Comparison of ENCODE assay signal across 21 cellular contexts in the genomic region with DNA sequence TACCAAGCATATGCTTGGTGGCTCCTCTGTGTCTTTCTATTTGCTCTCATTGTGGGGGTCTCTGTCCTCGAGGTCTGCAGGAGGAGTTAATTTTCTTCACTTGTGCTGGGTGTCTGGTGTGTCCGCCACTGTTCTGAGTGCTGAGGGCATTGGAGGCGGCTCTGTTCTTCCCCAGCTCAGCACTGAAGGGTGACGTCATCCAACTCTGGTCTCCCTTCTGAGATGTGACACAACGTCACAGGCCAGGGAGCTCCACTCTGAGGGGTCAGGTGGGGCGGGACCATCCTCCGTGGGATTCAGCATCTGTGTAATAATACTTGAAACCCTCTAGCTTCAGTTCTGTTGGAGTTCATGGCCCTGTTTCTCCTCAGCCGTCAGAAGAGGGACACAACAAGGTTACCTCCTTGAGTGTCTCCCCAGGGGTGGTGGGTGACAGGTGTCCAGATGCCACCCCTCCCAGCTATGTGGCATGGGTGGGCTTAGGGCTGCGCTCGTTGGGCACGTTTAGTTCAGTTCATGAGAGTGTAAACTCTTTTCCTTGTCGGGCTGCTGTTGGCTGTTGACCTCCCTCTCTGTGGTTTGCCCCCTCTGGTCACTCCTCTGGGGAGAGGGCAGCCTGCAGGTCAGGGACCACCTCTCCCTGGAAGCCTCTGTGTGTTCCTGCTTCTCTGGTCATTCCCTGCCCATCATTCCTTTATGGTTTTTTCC. TPM values are rescaled to one million over a fixed set of nuclear protein-coding genes. Genes with fewer than 3 reads are reported as not detected.
A peak's percentile ranks its signal among the peaks of the same experiment; 100 is the strongest.
DNase-seq lines count a peak whose midpoint lies in the region; ATAC-seq and TF ChIP-seq lines count a peak whose summit lies in the region.
"Had no signal": no experiment of that assay in that cellular context is flagged by ENCODE, and none has a peak within 500 bp of the region (broad histone marks: within the 10 kb centered on the region; RNA-seq: fewer than 3 reads in every experiment).

No MANE protein-coding gene starts in this region.

- intact Hi-C loops in CD8-positive, alpha-beta T cell (cut with DNase I, micrococcal nuclease): no loop called here
- intact Hi-C loops in activated CD8-positive, alpha-beta T cell treated with anti-CD3 and anti-CD28 coated beads for 36 hours (cut with micrococcal nuclease): no loop called here

- no peak for DNase-seq in CD4-positive, CD25-positive, alpha-beta regulatory T cell
- peak in 1 of 7 experiments; percentile 17 for DNase-seq in CD8-positive, alpha-beta T cell
- no peak for DNase-seq in central memory CD8-positive, alpha-beta T cell (ENCODE audit: low spot score in 2 of 2)
- no peak for DNase-seq in activated CD8-positive, alpha-beta memory T cell treated with anti-CD3 and anti-CD28 coated beads for 24 hours
- DNase-seq in H4 (ENCODE audit: low spot score): no peak
- no peak for DNase-seq in activated CD8-positive, alpha-beta T cell treated with anti-CD3 and anti-CD28 coated beads for 36 hours
- DNase-seq: activated CD4-positive, CD25-positive, alpha-beta regulatory T cell treated with anti-CD3 and anti-CD28 coated beads, Interleukin-2, amount 50 U/mL, for 72 hours; amniotic stem cell; Caco-2; caudate nucleus; DMS79 treated with DMSO at 0.1 percent for 48 hours; NCI-H1048; NCI-H2029; PC-3; retina; SHP77 treated with DMSO at 0.1 percent for 48 hours; stimulated activated CD4-positive, alpha-beta T cell treated with anti-CD3 and anti-CD28 coated beads, Interleukin-4, amount 100 ng/mL, for 24 hours; stomach; trophoblast cell had no signal

- no peak overlapping the region for H3K4me3 ChIP-seq in CD4-positive, CD25-positive, alpha-beta regulatory T cell (ENCODE audit: low read depth, low read length)
- no peak overlapping the region for H3K4me3 ChIP-seq in CD8-positive, alpha-beta T cell (ENCODE audit: low read depth, low read length)
- H3K4me3 ChIP-seq: stomach had no signal

- no peak for TF ChIP-seq CTCF in CD8-positive, alpha-beta T cell (IDR thresholded peaks at IDR 0.05)
- no peak for TF ChIP-seq CTCF in nephron (IDR thresholded peaks at IDR 0.05; ENCODE audit: unreplicated experiment in 3 of 3)
- TF ChIP-seq CTCF in activated CD8-positive, alpha-beta T cell treated with anti-CD3 and anti-CD28 coated beads for 36 hours (IDR thresholded peaks at IDR 0.05): no peak

- H3K9me3 ChIP-seq in CD4-positive, CD25-positive, alpha-beta regulatory T cell (ENCODE audit: control insufficient read depth in 2 of 2, low read length in 2 of 2): no peaks in the 10 kb centered on the region
- H3K9me3 ChIP-seq in CD8-positive, alpha-beta T cell (ENCODE audit: low read length): no peaks in the 10 kb centered on the region
- H3K9me3 ChIP-seq: stomach had no signal

- H3K27ac Mint-ChIP-seq in CD4-positive, CD25-positive, alpha-beta regulatory T cell: peak overlapping the region; percentile 31 to 97 (median 85)
- peak overlapping the region; percentile 64 for H3K27ac Mint-ChIP-seq in CD8-positive, alpha-beta T cell
- peak overlapping the region; percentile 52 for H3K27ac Mint-ChIP-seq in central memory CD8-positive, alpha-beta T cell (ENCODE audit: low read depth)
- H3K27ac Mint-ChIP-seq in nephron: no peak overlapping the region
- H3K27ac Mint-ChIP-seq in activated CD8-positive, alpha-beta T cell treated with anti-CD3 and anti-CD28 coated beads for 36 hours: no peak overlapping the region

- peaks cover 5% of the 10 kb centered on the region for H3K27me3 Mint-ChIP-seq in CD4-positive, CD25-positive, alpha-beta regulatory T cell
- H3K27me3 Mint-ChIP-seq in CD8-positive, alpha-beta T cell (ENCODE audit: low read depth): no peaks in the 10 kb centered on the region
- H3K27me3 Mint-ChIP-seq in central memory CD8-positive, alpha-beta T cell: no peaks in the 10 kb centered on the region
- no peaks in the 10 kb centered on the region for H3K27me3 Mint-ChIP-seq in nephron (ENCODE audit: low read depth)
- no peaks in the 10 kb centered on the region for H3K27me3 Mint-ChIP-seq in activated CD8-positive, alpha-beta T cell treated with anti-CD3 and anti-CD28 coated beads for 36 hours

- H3K27me3 ChIP-seq in CD4-positive, CD25-positive, alpha-beta regulatory T cell (ENCODE audit: control insufficient read depth, insufficient read depth, low read length): no peaks in the 10 kb centered on the region
- H3K27me3 ChIP-seq in CD8-positive, alpha-beta T cell (ENCODE audit: insufficient read depth, low read length): no peaks in the 10 kb centered on the region
- H3K27me3 ChIP-seq: stomach had no signal

- no peak for ATAC-seq in CD4-positive, CD25-positive, alpha-beta regulatory T cell (ENCODE audit: low read depth in 2 of 2)
- ATAC-seq in CD8-positive, alpha-beta T cell: no peak
- ATAC-seq in central memory CD8-positive, alpha-beta T cell (replicated peaks; ENCODE audit: extremely low read depth, poor library complexity, severe bottlenecking): no peak
- no peak for ATAC-seq in HG02588 (IDR thresholded peaks at IDR 0.05; ENCODE audit: unreplicated experiment)
- ATAC-seq in activated CD8-positive, alpha-beta T cell treated with anti-CD3 and anti-CD28 coated beads for 36 hours: no peak
- ATAC-seq: PC-3 had no signal

- POLR2A ChIA-PET in CD8-positive, alpha-beta T cell (lab: Charles Lee): interaction anchor here (2.6 kb wide), 1 partner anchor 28 kb away, joined by 8 read pairs; a partner anchor contains a TSS
- POLR2A ChIA-PET in activated CD8-positive, alpha-beta T cell treated with anti-CD3 and anti-CD28 coated beads for 36 hours (lab: Charles Lee): interaction anchor here (0.9 to 1.5 kb wide), 4 partner anchors 9 to 65 kb away, joined by 3 to 4 read pairs (median 3); no protein-coding TSS in a partner anchor

- peak overlapping the region in 2 of 4 donors; percentile 10 to 75 for H3K4me3 Mint-ChIP-seq in CD4-positive, CD25-positive, alpha-beta regulatory T cell
- H3K4me3 Mint-ChIP-seq in CD8-positive, alpha-beta T cell: no peak overlapping the region
- no peak overlapping the region for H3K4me3 Mint-ChIP-seq in central memory CD8-positive, alpha-beta T cell
- H3K4me3 Mint-ChIP-seq in nephron: peak overlapping the region; percentile 54 to 79 (median 77)
- no peak overlapping the region for H3K4me3 Mint-ChIP-seq in activated CD8-positive, alpha-beta T cell treated with anti-CD3 and anti-CD28 coated beads for 36 hours

- H3K36me3 ChIP-seq in CD4-positive, CD25-positive, alpha-beta regulatory T cell (ENCODE audit: control insufficient read depth, insufficient read depth, low read length): peaks cover 5% of the 10 kb centered on the region
- no peaks in the 10 kb centered on the region for H3K36me3 ChIP-seq in CD8-positive, alpha-beta T cell (ENCODE audit: insufficient read depth, low read length)

- CTCF ChIA-PET in CD8-positive, alpha-beta T cell (lab: Charles Lee): interaction anchor here (0.9 to 4.4 kb wide), 4 partner anchors 10 to 38 kb away, joined by 3 to 49 read pairs (median 4); no protein-coding TSS in a partner anchor
- CTCF ChIA-PET in activated CD8-positive, alpha-beta T cell treated with anti-CD3 and anti-CD28 coated beads for 36 hours (lab: Charles Lee): interaction anchor here (1.8 to 6.2 kb wide), 3 partner anchors 10 to 332 kb away, joined by 5 to 47 read pairs (median 28); no protein-coding TSS in a partner anchor

- H3K27ac ChIP-seq in CD4-positive, CD25-positive, alpha-beta regulatory T cell (ENCODE audit: insufficient read depth, low read length, poor library complexity, severe bottlenecking): no peak overlapping the region
- H3K27ac ChIP-seq in CD8-positive, alpha-beta T cell (ENCODE audit: low read depth, low read length): no peak overlapping the region

- H3K4me1 ChIP-seq in CD4-positive, CD25-positive, alpha-beta regulatory T cell (ENCODE audit: control insufficient read depth, insufficient read depth, low read length, poor library complexity, severe bottlenecking): peaks cover 16% of the 10 kb centered on the region
- peaks cover 20% of the 10 kb centered on the region for H3K4me1 ChIP-seq in CD8-positive, alpha-beta T cell (ENCODE audit: insufficient read depth, low read length)

- H3K36me3 Mint-ChIP-seq in CD4-positive, CD25-positive, alpha-beta regulatory T cell: peaks cover 6% of the 10 kb centered on the region
- H3K36me3 Mint-ChIP-seq in CD8-positive, alpha-beta T cell: peaks cover 22% of the 10 kb centered on the region
- H3K36me3 Mint-ChIP-seq in central memory CD8-positive, alpha-beta T cell (ENCODE audit: insufficient read depth): peaks cover 27% of the 10 kb centered on the region
- H3K36me3 Mint-ChIP-seq in nephron (ENCODE audit: low read depth): no peaks in the 10 kb centered on the region
- H3K36me3 Mint-ChIP-seq in activated CD8-positive, alpha-beta T cell treated with anti-CD3 and anti-CD28 coated beads for 36 hours (ENCODE audit: low read depth): peaks cover 5% of the 10 kb centered on the region

- H3K9me3 Mint-ChIP-seq in CD4-positive, CD25-positive, alpha-beta regulatory T cell: no peaks in the 10 kb centered on the region
- H3K9me3 Mint-ChIP-seq in CD8-positive, alpha-beta T cell: no peaks in the 10 kb centered on the region
- no peaks in the 10 kb centered on the region for H3K9me3 Mint-ChIP-seq in central memory CD8-positive, alpha-beta T cell
- no peaks in the 10 kb centered on the region for H3K9me3 Mint-ChIP-seq in nephron
- no peaks in the 10 kb centered on the region for H3K9me3 Mint-ChIP-seq in activated CD8-positive, alpha-beta T cell treated with anti-CD3 and anti-CD28 coated beads for 36 hours

- H3K4me1 Mint-ChIP-seq in CD4-positive, CD25-positive, alpha-beta regulatory T cell: peaks cover 0 to 57% (median 30%) of the 10 kb centered on the region in 4 donors
- H3K4me1 Mint-ChIP-seq in CD8-positive, alpha-beta T cell (ENCODE audit: low read depth): peaks cover 44% of the 10 kb centered on the region
- H3K4me1 Mint-ChIP-seq in central memory CD8-positive, alpha-beta T cell: peaks cover 52% of the 10 kb centered on the region
- H3K4me1 Mint-ChIP-seq in nephron: peaks cover 10% of the 10 kb centered on the region
- peaks cover 29% of the 10 kb centered on the region for H3K4me1 Mint-ChIP-seq in activated CD8-positive, alpha-beta T cell treated with anti-CD3 and anti-CD28 coated beads for 36 hours (ENCODE audit: low read depth)

RNA-seq across cellular contexts. Expression of a gene that starts 3.1 kb away (rescaled TPM):
- 17.0 TPM for total RNA-seq in CD4-positive, CD25-positive, alpha-beta regulatory T cell
- polyA plus RNA-seq in CD4-positive, CD25-positive, alpha-beta regulatory T cell: 1 to 10 TPM; 2.0 to 5.5 (median 4.0) TPM
- total RNA-seq in CD8-positive, alpha-beta T cell: 10 to 100 TPM; 23.5 to 23.8 TPM
- 0.74 and 1.8 TPM in 2 replicates for total RNA-seq in H4 (2014; rRNA removed; shearing (Covaris generic))
- total RNA-seq in activated CD8-positive, alpha-beta T cell treated with anti-CD3 and anti-CD28 coated beads for 36 hours: 10 to 100 TPM in 1 of 2 experiments, 1 to 10 TPM in 1; 9.7 to 10.8 TPM

RNA-seq across cellular contexts. Expression of a gene that starts 19.0 kb away (rescaled TPM):
- total RNA-seq in CD4-positive, CD25-positive, alpha-beta regulatory T cell: 2.8 TPM
- polyA plus RNA-seq in CD4-positive, CD25-positive, alpha-beta regulatory T cell: not detected
- 1 to 10 TPM; 5.9 to 8.2 TPM for total RNA-seq in CD8-positive, alpha-beta T cell
- total RNA-seq in H4 (2014; rRNA removed; shearing (Covaris generic)): 0.06 TPM in 1 of 2 replicates, not detected in the other
- 1 to 10 TPM; 3.4 to 3.5 TPM for total RNA-seq in activated CD8-positive, alpha-beta T cell treated with anti-CD3 and anti-CD28 coated beads for 36 hours

RNA-seq across cellular contexts. Expression of a gene that starts 28.6 kb away (rescaled TPM):
- 270 TPM for total RNA-seq in CD4-positive, CD25-positive, alpha-beta regulatory T cell
- polyA plus RNA-seq in CD4-positive, CD25-positive, alpha-beta regulatory T cell: 100 to 1,000 TPM; 329 to 413 (median 371) TPM
- 100 to 1,000 TPM; 548 to 551 TPM for total RNA-seq in CD8-positive, alpha-beta T cell
- 185 and 196 TPM in 2 replicates for total RNA-seq in H4 (2014; rRNA removed; shearing (Covaris generic))
- 100 to 1,000 TPM; 375 to 376 TPM for total RNA-seq in activated CD8-positive, alpha-beta T cell treated with anti-CD3 and anti-CD28 coated beads for 36 hours

RNA-seq across cellular contexts. Expression of a gene that starts 39.1 kb away (rescaled TPM):
- 57.1 TPM for total RNA-seq in CD4-positive, CD25-positive, alpha-beta regulatory T cell
- polyA plus RNA-seq in CD4-positive, CD25-positive, alpha-beta regulatory T cell: 1 to 10 TPM in 3 of 4 donors, under 1 TPM in 1; 0.13 to 1.2 (median 1.1) TPM
- 10 to 100 TPM; 58.3 to 65.3 TPM for total RNA-seq in CD8-positive, alpha-beta T cell
- total RNA-seq in H4 (2014; rRNA removed; shearing (Covaris generic)): 1.1 and 2.4 TPM in 2 replicates
- 10 to 100 TPM; 21.6 to 23.7 TPM for total RNA-seq in activated CD8-positive, alpha-beta T cell treated with anti-CD3 and anti-CD28 coated beads for 36 hours

RNA-seq across cellular contexts. Expression of a gene that starts 59.6 kb away (rescaled TPM):
- total RNA-seq in CD4-positive, CD25-positive, alpha-beta regulatory T cell: 62.5 TPM
- 100 to 1,000 TPM; 126 to 163 (median 143) TPM for polyA plus RNA-seq in CD4-positive, CD25-positive, alpha-beta regulatory T cell
- total RNA-seq in CD8-positive, alpha-beta T cell: 10 to 100 TPM; 90.2 to 90.7 TPM
- 85.3 and 97.7 TPM in 2 replicates for total RNA-seq in H4 (2014; rRNA removed; shearing (Covaris generic))
- total RNA-seq in activated CD8-positive, alpha-beta T cell treated with anti-CD3 and anti-CD28 coated beads for 36 hours: 10 to 100 TPM; 67.8 to 68.3 TPM

Comparison
In these comparisons a context has a peak if more than half of its experiments do, and no peak if none do; other contexts are left out.
1. H3K27ac Mint-ChIP-seq: peak in CD4-positive, CD25-positive, alpha-beta regulatory T cell (3 of 3), CD8-positive, alpha-beta T cell (single experiment) and central memory CD8-positive, alpha-beta T cell (single experiment); none in nephron (0 of 3) and activated CD8-positive, alpha-beta T cell treated with anti-CD3 and anti-CD28 coated beads for 36 hours (single experiment).
2. H3K4me3 Mint-ChIP-seq: peak in nephron (3 of 3); none in CD8-positive, alpha-beta T cell (single experiment), central memory CD8-positive, alpha-beta T cell (single experiment) and activated CD8-positive, alpha-beta T cell treated with anti-CD3 and anti-CD28 coated beads for 36 hours (single experiment).